1 cellular context compared by ENCODE assay signal in the genomic region with DNA sequence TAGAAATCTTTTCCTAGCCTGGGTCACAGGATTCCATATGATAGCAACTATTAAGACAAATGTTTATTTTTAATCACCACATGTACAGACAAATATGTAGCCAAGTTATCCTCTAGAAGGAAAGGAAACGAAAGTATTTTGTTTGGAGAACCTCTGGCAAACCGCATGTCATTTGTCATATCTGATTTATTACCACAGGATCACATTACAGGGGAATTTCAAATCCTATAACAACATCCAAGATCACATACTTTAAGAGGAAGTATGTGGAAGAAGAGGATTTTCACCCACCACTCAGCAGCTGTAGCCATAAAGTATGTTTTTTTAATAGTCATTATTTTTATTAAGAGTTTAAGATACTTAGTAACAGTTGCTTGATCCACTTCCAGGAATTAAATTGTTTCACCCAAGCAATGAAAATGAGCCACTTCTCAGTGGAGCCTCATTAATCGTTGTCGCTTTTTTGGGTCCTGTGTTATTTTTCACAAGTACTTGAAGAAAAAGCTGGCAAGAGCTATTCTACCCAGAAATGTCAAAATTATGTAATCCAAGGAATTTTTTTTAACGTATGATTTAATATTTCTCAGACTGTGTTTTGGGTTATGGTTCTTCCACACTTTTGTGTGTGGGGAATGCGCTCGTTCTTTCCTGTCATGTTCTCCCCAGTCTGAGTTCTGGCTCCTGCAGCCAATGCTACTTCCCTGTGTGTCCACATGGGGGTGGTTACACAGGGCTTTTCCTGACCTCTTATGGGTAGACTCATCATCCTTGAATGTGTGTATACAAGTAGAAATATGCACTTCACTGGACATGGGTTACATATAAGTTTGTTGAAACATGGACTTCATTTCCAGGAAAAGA.
TF ChIP-seq lines count a peak whose summit lies in the region.

No MANE protein-coding gene starts in this region.

TF ChIP-seq in GM12878, 131 proteins besides CTCF, POLR2A, EP300 and RAD21 (continued from another document):
- TF ChIP-seq SPI1 (IDR thresholded peaks at IDR 0.05; ENCODE audit: borderline replicate concordance, insufficient read depth, low read depth, low read length) (no peak), TARDBP (IDR thresholded peaks at IDR 0.05; ENCODE audit: borderline replicate concordance) (no peak), ZNF274 (IDR thresholded peaks at IDR 0.05; ENCODE audit: insufficient read depth, insufficient read length) (no peak), ZNF207 (IDR thresholded peaks at IDR 0.05; ENCODE audit: borderline replicate concordance) (no peak), TCF12 (IDR thresholded peaks at IDR 0.05; ENCODE audit: low read depth, low read length) (no peak), TAF1 (IDR thresholded peaks at IDR 0.05; ENCODE audit: borderline replicate concordance, low read depth, low read length) (no peak), IRF4 (IDR thresholded peaks at IDR 0.05; ENCODE audit: low read depth, low read length) (no peak)
- TF ChIP-seq, protein P1, sequence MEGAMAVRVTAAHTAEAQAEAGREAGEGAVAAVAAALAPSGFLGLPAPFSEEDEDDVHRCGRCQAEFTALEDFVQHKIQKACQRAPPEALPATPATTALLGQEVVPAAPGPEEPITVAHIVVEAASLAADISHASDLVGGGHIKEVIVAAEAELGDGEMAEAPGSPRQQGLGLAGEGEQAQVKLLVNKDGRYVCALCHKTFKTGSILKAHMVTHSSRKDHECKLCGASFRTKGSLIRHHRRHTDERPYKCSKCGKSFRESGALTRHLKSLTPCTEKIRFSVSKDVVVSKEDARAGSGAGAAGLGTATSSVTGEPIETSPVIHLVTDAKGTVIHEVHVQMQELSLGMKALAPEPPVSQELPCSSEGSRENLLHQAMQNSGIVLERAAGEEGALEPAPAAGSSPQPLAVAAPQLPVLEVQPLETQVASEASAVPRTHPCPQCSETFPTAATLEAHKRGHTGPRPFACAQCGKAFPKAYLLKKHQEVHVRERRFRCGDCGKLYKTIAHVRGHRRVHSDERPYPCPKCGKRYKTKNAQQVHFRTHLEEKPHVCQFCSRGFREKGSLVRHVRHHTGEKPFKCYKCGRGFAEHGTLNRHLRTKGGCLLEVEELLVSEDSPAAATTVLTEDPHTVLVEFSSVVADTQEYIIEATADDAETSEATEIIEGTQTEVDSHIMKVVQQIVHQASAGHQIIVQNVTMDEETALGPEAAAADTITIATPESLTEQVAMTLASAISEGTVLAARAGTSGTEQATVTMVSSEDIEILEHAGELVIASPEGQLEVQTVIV (IDR thresholded peaks at IDR 0.05; ENCODE audit: borderline replicate concordance, partially characterized antibody), result no peak
- TF ChIP-seq, protein P2, sequence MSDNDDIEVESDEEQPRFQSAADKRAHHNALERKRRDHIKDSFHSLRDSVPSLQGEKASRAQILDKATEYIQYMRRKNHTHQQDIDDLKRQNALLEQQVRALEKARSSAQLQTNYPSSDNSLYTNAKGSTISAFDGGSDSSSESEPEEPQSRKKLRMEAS (IDR thresholded peaks at IDR 0.05; ENCODE audit: low read depth, low read length), result no peak
- TF ChIP-seq, protein P3, sequence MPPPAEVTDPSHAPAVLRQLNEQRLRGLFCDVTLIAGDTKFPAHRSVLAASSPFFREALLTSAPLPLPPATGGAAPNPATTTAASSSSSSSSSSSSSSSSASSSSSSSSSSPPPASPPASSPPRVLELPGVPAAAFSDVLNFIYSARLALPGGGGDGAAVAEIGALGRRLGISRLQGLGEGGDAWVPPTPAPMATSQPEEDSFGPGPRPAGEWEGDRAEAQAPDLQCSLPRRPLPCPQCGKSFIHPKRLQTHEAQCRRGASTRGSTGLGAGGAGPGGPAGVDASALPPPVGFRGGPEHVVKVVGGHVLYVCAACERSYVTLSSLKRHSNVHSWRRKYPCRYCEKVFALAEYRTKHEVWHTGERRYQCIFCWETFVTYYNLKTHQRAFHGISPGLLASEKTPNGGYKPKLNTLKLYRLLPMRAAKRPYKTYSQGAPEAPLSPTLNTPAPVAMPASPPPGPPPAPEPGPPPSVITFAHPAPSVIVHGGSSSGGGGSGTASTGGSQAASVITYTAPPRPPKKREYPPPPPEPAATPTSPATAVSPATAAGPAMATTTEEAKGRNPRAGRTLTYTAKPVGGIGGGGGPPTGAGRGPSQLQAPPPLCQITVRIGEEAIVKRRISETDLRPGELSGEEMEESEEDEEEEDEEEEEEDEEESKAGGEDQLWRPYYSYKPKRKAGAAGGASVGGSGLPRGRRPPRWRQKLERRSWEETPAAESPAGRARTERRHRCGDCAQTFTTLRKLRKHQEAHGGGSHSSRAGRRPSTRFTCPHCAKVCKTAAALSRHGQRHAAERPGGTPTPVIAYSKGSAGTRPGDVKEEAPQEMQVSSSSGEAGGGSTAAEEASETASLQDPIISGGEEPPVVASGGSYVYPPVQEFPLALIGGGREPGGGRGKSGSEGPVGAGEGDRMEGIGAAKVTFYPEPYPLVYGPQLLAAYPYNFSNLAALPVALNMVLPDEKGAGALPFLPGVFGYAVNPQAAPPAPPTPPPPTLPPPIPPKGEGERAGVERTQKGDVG (CRISPR knock-in tag; IDR thresholded peaks at IDR 0.05), result no peak
